ENCODE assay signal across 8 cellular contexts in the genomic region with DNA sequence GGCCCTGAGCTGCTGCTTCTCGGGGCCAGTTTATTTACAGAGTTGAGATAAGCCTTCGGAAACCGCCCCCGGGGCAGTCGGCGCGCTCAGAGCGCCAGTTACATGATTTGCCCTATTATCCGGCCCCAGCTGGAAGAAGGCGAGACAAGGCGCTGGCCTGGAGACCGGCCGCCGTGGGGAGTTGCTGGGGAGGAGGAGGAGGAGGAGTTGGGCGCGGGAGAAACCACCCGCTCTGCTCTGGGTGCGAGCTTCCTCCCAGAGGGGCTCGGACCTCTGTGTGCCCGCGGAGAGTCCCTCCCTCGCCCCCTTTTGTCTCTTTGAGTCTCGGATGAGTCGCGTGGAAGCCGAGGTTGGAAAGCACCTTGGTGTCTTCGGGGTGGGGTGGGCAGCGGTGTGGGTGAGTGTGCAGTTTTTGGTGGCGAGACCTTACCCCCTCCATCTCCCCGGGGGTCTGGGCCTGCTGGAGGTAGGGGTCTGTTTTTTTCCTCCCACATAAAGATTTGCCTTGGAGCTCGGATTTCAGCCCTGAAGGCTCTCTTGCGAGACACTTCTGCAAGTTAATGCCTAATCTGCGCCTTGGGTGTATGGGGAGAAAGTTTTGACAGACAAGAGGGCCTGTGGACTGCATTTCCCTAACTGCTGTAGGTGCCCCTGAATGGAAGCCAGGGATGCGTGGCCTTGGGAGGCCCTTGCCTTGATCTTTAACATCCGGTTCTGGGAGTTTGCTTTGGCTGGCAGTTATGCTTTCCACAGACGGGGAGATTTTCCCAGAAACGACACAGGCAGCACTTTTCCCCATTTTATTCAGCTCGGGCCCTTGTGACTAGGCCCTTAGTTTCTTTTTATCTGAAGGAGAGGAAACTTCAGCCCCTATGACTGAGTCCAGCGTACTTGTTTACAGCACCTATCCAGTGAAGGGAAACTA.
DNase-seq lines count a peak whose midpoint lies in the region; ATAC-seq and TF ChIP-seq lines count a peak whose summit lies in the region.

No MANE protein-coding gene starts in this region.

- H3K27me3 ChIP-seq in right lobe of liver = no peaks in the 10 kb centered on the region

- peaks cover 15% of the 10 kb centered on the region for H3K4me1 Mint-ChIP-seq in T-helper 2 cell treated with Interferon-gamma antibody and Interleukin-4, amounts not matched to agents 5 μg/mL and 100 μg/mL, for 36 hours (ENCODE audit: low read depth)

- intact Hi-C loops in right lobe of liver (cut with DNase I) = loop anchor here in 1 of 2 donors (10.0 kb wide), 2 partner anchors 149 to 279 kb away; no protein-coding TSS in a partner anchor

- H3K4me3 Mint-ChIP-seq in T-helper 2 cell treated with Interferon-gamma antibody and Interleukin-4, amounts not matched to agents 5 μg/mL and 100 μg/mL, for 36 hours = peak overlapping the region; percentile 83

- no peak overlapping the region for H3K27ac Mint-ChIP-seq in T-helper 2 cell treated with Interferon-gamma antibody and Interleukin-4, amounts not matched to agents 5 μg/mL and 100 μg/mL, for 36 hours

- no peaks in the 10 kb centered on the region for H3K9me3 Mint-ChIP-seq in T-helper 2 cell treated with Interferon-gamma antibody and Interleukin-4, amounts not matched to agents 5 μg/mL and 100 μg/mL, for 36 hours

- H3K36me3 Mint-ChIP-seq in T-helper 2 cell treated with Interferon-gamma antibody and Interleukin-4, amounts not matched to agents 5 μg/mL and 100 μg/mL, for 36 hours (ENCODE audit: low read depth) = no peaks in the 10 kb centered on the region

- H3K27me3 Mint-ChIP-seq in T-helper 2 cell treated with Interferon-gamma antibody and Interleukin-4, amounts not matched to agents 5 μg/mL and 100 μg/mL, for 36 hours (ENCODE audit: low read depth) = peaks cover 16% of the 10 kb centered on the region

- 2% methylated on average over 32 of the region's 39 CpGs for WGBS in right lobe of liver (ENCODE audit: insufficient coverage, low coverage, low lambda C conversion rate, missing lambda C conversion rate)

- TF ChIP-seq CTCF in coronary artery (IDR thresholded peaks at IDR 0.05) = no peak
- TF ChIP-seq CTCF in right lobe of liver (IDR thresholded peaks at IDR 0.05) = no peak

- no peaks in the 10 kb centered on the region for H3K9me3 ChIP-seq in right lobe of liver

- peak overlapping the region; percentile 77 for H3K4me3 ChIP-seq in coronary artery
- peak overlapping the region; percentile 76 to 81 (median 81) for H3K4me3 ChIP-seq in right lobe of liver

- no peaks in the 10 kb centered on the region for H3K36me3 ChIP-seq in right lobe of liver

- H3K27ac ChIP-seq in coronary artery = peak overlapping the region; percentile 94 to 96
- H3K27ac ChIP-seq in right lobe of liver = peak overlapping the region; percentile 82 to 93 (median 91)

- peaks cover 3 to 47% (median 15%) of the 10 kb centered on the region in 4 donors for H3K4me1 ChIP-seq in right lobe of liver

- DNase-seq in activated naive CD4-positive, alpha-beta T cell treated with Interleukin-2 at 50 U/mL for 16 hours = peak; percentile 55
- no peak for DNase-seq in activated naive CD4-positive, alpha-beta T cell (lab: John Stamatoyannopoulos, UW)
- DNase-seq in HT-29 (ENCODE audit: low spot score) (peak; percentile 41), coronary artery (ENCODE audit: low spot score) (peak; percentile 83), right lobe of liver (peak; percentile 76 to 84 (median 80))
- DNase-seq in T-helper 2 cell treated with Interferon-gamma antibody and Interleukin-4, amounts not matched to agents 5 μg/mL and 100 μg/mL, for 36 hours (ENCODE audit: low spot score) = peak; percentile 15
- DNase-seq in stimulated activated naive CD4-positive, alpha-beta T cell treated with Interleukin-2 at 50 U/mL for 16 hours (lab: John Stamatoyannopoulos, UW) = peak; percentile 45

- peak; percentile 43 to 67 (median 50) for ATAC-seq in right lobe of liver
- ATAC-seq in HG03521 (IDR thresholded peaks at IDR 0.05; ENCODE audit: unreplicated experiment) = no peak

- peak; percentile 75 for TF ChIP-seq POLR2A in right lobe of liver (IDR thresholded peaks at IDR 0.05)

Comparison
In these comparisons a context has a peak if more than half of its experiments do, and no peak if none do; other contexts are left out.
1. DNase-seq: peak in activated naive CD4-positive, alpha-beta T cell treated with Interleukin-2 at 50 U/mL for 16 hours (single experiment), HT-29 (single experiment), T-helper 2 cell treated with Interferon-gamma antibody and Interleukin-4, amounts not matched to agents 5 μg/mL and 100 μg/mL, for 36 hours (single experiment), coronary artery (single experiment), right lobe of liver (3 of 3) and stimulated activated naive CD4-positive, alpha-beta T cell treated with Interleukin-2 at 50 U/mL for 16 hours (single experiment); none in activated naive CD4-positive, alpha-beta T cell (0 of 4).